ENCODE assay signal across 8 cellular contexts in the genomic region with DNA sequence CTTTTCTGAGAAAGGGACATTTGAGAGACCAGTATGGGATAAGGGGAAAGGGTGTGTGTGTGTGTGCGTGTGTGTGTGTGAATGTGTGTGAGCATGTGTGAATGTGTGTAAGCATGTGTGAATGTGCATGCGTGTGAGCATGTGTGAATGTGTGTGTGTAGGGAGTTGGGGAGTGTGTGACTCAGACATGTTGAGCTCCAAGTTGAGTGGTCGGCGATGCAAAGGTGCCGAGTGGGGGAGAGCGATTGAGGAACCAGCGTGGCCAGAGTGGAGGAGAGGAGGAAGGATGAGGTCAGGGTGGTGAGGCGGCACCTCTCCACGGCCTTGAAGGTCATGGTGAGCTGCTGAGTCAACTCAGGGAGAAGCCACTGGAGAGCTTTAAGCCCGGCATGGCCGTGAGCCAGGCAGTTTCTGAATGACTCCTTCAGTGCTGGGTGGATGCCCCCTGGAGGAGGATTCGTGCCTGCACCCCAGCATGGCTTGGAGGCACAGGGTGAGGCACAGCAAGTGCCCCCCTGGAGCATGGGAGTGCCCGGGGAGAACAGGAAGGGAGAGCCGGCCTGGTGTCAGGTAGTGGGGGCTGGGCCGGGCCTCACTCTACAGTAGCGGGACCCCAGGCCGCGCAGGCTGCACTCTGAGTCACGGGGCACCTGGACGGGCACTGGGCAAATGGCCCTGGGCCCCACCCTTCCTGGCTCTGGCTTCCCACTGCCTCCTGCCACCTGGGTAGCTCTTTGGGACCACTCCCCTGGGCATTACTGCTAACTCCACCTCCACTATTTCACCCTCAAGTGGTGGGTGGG. TPM values are rescaled to one million over a fixed set of nuclear protein-coding genes. Genes with fewer than 3 reads are reported as not detected.
DNase-seq lines count a peak whose midpoint lies in the region; ATAC-seq and TF ChIP-seq lines count a peak whose summit lies in the region.

No MANE protein-coding gene starts in this region.

- WGBS in sigmoid colon, 2 donors, result 4 to 25% methylated on average over 20 of the region's 20 CpGs

- peak overlapping the region; percentile 95 for H3K27ac ChIP-seq in RWPE2 (ENCODE audit: poor library complexity, severe bottlenecking)
- H3K27ac ChIP-seq in sigmoid colon, result no peak overlapping the region

- H3K27me3 Mint-ChIP-seq in activated T-helper 17 cell treated with anti-CD3 and anti-CD28 coated beads, Interleukin-2, amount 50 U/mL, for 72 hours, result no peaks in the 10 kb centered on the region

- H3K9me3 ChIP-seq in RWPE2 (ENCODE audit: severe bottlenecking) (no peaks in the 10 kb centered on the region), sigmoid colon (no peaks in the 10 kb centered on the region)

- peak overlapping the region; percentile 37 for H3K27ac Mint-ChIP-seq in activated T-helper 17 cell treated with anti-CD3 and anti-CD28 coated beads, Interleukin-2, amount 50 U/mL, for 72 hours

- TF ChIP-seq EP300 in sigmoid colon (IDR thresholded peaks at IDR 0.05), result no peak

- peak overlapping the region; percentile 44 for H3K4me3 Mint-ChIP-seq in activated T-helper 17 cell treated with anti-CD3 and anti-CD28 coated beads, Interleukin-2, amount 50 U/mL, for 72 hours

- DNase-seq in NCI-H82 (lab: John Stamatoyannopoulos, UW) (peak; percentile 74), NCI-H82 treated with DMSO at 0.1 percent for 48 hours (lab: John Stamatoyannopoulos, UW; ENCODE audit: unreplicated experiment) (no peak), RWPE2 (ENCODE audit: low spot score) (peak; percentile 95), head of caudate nucleus (peak in 28 of 42 donors; percentile 29 to 73 (median 48)), sigmoid colon (peak; percentile 76), epidermal melanocyte (ENCODE audit: insufficient read length, low spot score) (no peak)

- H3K9me3 Mint-ChIP-seq in activated T-helper 17 cell treated with anti-CD3 and anti-CD28 coated beads, Interleukin-2, amount 50 U/mL, for 72 hours, result no peaks in the 10 kb centered on the region

- peaks cover 15% of the 10 kb centered on the region for H3K4me1 Mint-ChIP-seq in activated T-helper 17 cell treated with anti-CD3 and anti-CD28 coated beads, Interleukin-2, amount 50 U/mL, for 72 hours

- H3K27me3 ChIP-seq in RWPE2 (ENCODE audit: insufficient read depth, poor library complexity, severe bottlenecking) (no peaks in the 10 kb centered on the region), sigmoid colon (no peaks in the 10 kb centered on the region)

- no peak for TF ChIP-seq POLR2A in sigmoid colon (IDR thresholded peaks at IDR 0.05)

- ATAC-seq in HG03442 (IDR thresholded peaks at IDR 0.05; ENCODE audit: unreplicated experiment) (peak; percentile 54), RWPE2 (ENCODE audit: low read depth) (peak; percentile 67)
- ATAC-seq in activated T-helper 17 cell treated with anti-CD3 and anti-CD28 coated beads, Interleukin-2, amount 50 U/mL, for 72 hours (replicated peaks), result peak; percentile 88

- peaks cover 13% of the 10 kb centered on the region for H3K36me3 Mint-ChIP-seq in activated T-helper 17 cell treated with anti-CD3 and anti-CD28 coated beads, Interleukin-2, amount 50 U/mL, for 72 hours (ENCODE audit: low read depth)

- H3K4me3 ChIP-seq in RWPE2 (ENCODE audit: severe bottlenecking) (no peak overlapping the region), sigmoid colon (no peak overlapping the region)

- H3K36me3 ChIP-seq in RWPE2 (ENCODE audit: low read depth) (no peaks in the 10 kb centered on the region), sigmoid colon (no peaks in the 10 kb centered on the region)

- intact Hi-C loops in head of caudate nucleus (cut with DNase I) (no loop called here), sigmoid colon (cut with DNase I) (no loop called here)

- peak; percentile 83 for TF ChIP-seq CTCF in RWPE2 (IDR thresholded peaks at IDR 0.05; ENCODE audit: poor library complexity, severe bottlenecking)
- TF ChIP-seq CTCF in sigmoid colon (IDR thresholded peaks at IDR 0.05), result peak in 1 of 4 experiments; percentile 8

- H3K4me1 ChIP-seq in RWPE2 (ENCODE audit: insufficient read depth, poor library complexity, severe bottlenecking) (peaks cover 22% of the 10 kb centered on the region), sigmoid colon (peaks cover 0 to 9% (median 3%) of the 10 kb centered on the region in 4 donors)

RNA-seq across cellular contexts. Expression of a gene that starts 8.2 kb away (rescaled TPM):
- 100 to 1,000 TPM; 120 to 125 TPM for total RNA-seq in activated T-helper 17 cell treated with anti-CD3 and anti-CD28 coated beads, Interleukin-2, amount 50 U/mL, for 72 hours
- 1 to 10 TPM; 2.6 to 8.6 (median 3.9) TPM for total RNA-seq in sigmoid colon
- polyA plus RNA-seq in sigmoid colon, result 100 to 1,000 TPM in 1 of 3 donors, 10 to 100 TPM in 2; 15.6 to 157 (median 23.6) TPM

RNA-seq across cellular contexts. Expression of a gene that starts 13.8 kb away (rescaled TPM):
- 100 to 1,000 TPM; 124 to 164 TPM for total RNA-seq in activated T-helper 17 cell treated with anti-CD3 and anti-CD28 coated beads, Interleukin-2, amount 50 U/mL, for 72 hours
- total RNA-seq in sigmoid colon, result 100 to 1,000 TPM; 169 to 269 (median 215) TPM
- polyA plus RNA-seq in sigmoid colon, result 1,000 to 10,000 TPM in 1 of 3 donors, 100 to 1,000 TPM in 2; 596 to 1,045 (median 779) TPM

RNA-seq across cellular contexts. Expression of a gene that starts 14.4 kb away (rescaled TPM):
- 100 to 1,000 TPM; 157 to 218 TPM for total RNA-seq in activated T-helper 17 cell treated with anti-CD3 and anti-CD28 coated beads, Interleukin-2, amount 50 U/mL, for 72 hours
- total RNA-seq in sigmoid colon, result 100 to 1,000 TPM; 182 to 353 (median 269) TPM
- polyA plus RNA-seq in sigmoid colon, result 100 to 1,000 TPM; 148 to 232 (median 168) TPM

RNA-seq across cellular contexts. Expression of a gene that starts 26.4 kb away (rescaled TPM):
- 10 to 100 TPM; 31.2 to 55.7 TPM for total RNA-seq in activated T-helper 17 cell treated with anti-CD3 and anti-CD28 coated beads, Interleukin-2, amount 50 U/mL, for 72 hours
- total RNA-seq in sigmoid colon, result 10 to 100 TPM; 39.9 to 48.7 (median 45.3) TPM
- polyA plus RNA-seq in sigmoid colon, result 100 to 1,000 TPM; 151 to 244 (median 219) TPM

RNA-seq across cellular contexts. Expression of a gene that starts 27.2 kb away (rescaled TPM):
- total RNA-seq in activated T-helper 17 cell treated with anti-CD3 and anti-CD28 coated beads, Interleukin-2, amount 50 U/mL, for 72 hours, result 10 to 100 TPM; 14.8 to 33.3 TPM
- total RNA-seq in sigmoid colon, result 10 to 100 TPM; 15.6 to 24.1 (median 18.6) TPM
- polyA plus RNA-seq in sigmoid colon, result 10 to 100 TPM; 14.4 to 48.4 (median 16.6) TPM

Comparison
In these comparisons a context has a peak if more than half of its experiments do, and no peak if none do; other contexts are left out.
1. DNase-seq: peak in NCI-H82 (single experiment), RWPE2 (single experiment), head of caudate nucleus (28 of 42) and sigmoid colon (single experiment); none in NCI-H82 treated with DMSO at 0.1 percent for 48 hours (single experiment) and epidermal melanocyte (single experiment).
2. RNA of a gene that starts 8.2 kb away (total RNA-seq): 120 to 125 TPM in activated T-helper 17 cell treated with anti-CD3 and anti-CD28 coated beads, Interleukin-2, amount 50 U/mL, for 72 hours; 2.6 to 8.6 TPM in sigmoid colon; every median in the first group is over 10 times any median in the second.
3. Peak in every context shown above with its lines, with median percentiles within 50 percentile points of each other: ATAC-seq.